ENCODE assay signal across 33 cellular contexts in genomic region chr7:106036004-106036403, GRCh38.
"Had no signal": no experiment of that assay in that cellular context is flagged by ENCODE, and none has a peak within 500 bp of the region (broad histone marks: within the 10 kb centered on the region; RNA-seq: fewer than 3 reads in every experiment).

No MANE protein-coding gene starts in this region.

- H3K9me3 ChIP-seq: adrenal gland, breast epithelium had no signal

- FAIRE-seq: astrocyte, TTC549 had no signal

- ATAC-seq: activated CD8-positive, alpha-beta T cell treated with anti-CD3 and anti-CD28 coated beads for 36 hours; activated naive CD4-positive, alpha-beta T cell treated with anti-CD3 and anti-CD28 coated beads, Interleukin-2, amount 50 U/mL, for 72 hours; activated T-cell treated with anti-CD3 and anti-CD28 coated beads, Interleukin-2, amount 50 U/mL, for 4 hours; activated T-cell treated with anti-CD3 and anti-CD28 coated beads, Interleukin-2, amount 50 U/mL, for 72 hours; activated T-helper 17 cell treated with anti-CD3 and anti-CD28 coated beads, Interleukin-2, amount 50 U/mL, for 72 hours; body of pancreas had no signal

- H3K27me3 ChIP-seq: adrenal gland, body of pancreas, breast epithelium had no signal

- DNase-seq: activated B cell treated with CpG ODN at 0.5 μM for 24 hours; activated CD4-positive, alpha-beta memory T cell treated with anti-CD3 and anti-CD28 coated beads for 36 hours; activated CD4-positive, alpha-beta T cell treated with anti-CD3 and anti-CD28 coated beads for 4 hours; activated CD4-positive, alpha-beta T cell treated with anti-CD3 and anti-CD28 coated beads, Interleukin-2, amount 10 ng/mL, durations not matched to agents 24 days and 14 days; activated CD4-positive, alpha-beta T cell treated with anti-CD3 and anti-CD28 coated beads, Interleukin-2, amount 50 U/mL, for 1 hour; activated CD4-positive, alpha-beta T cell treated with anti-CD3 and anti-CD28 coated beads, Interleukin-2, amount 50 U/mL, for 4 hours; activated CD4-positive, CD25-positive, alpha-beta regulatory T cell treated with anti-CD3 and anti-CD28 coated beads, Interleukin-2, amount 50 U/mL, for 72 hours; activated CD8-positive, alpha-beta memory T cell treated with anti-CD3 and anti-CD28 coated beads, Interleukin-2, amount 50 U/mL, for 4 hours; activated CD8-positive, alpha-beta T cell treated with anti-CD3 and anti-CD28 coated beads for 36 hours; activated effector memory CD4-positive, alpha-beta T cell treated with anti-CD3 and anti-CD28 coated beads, Interleukin-2, amount 50 U/mL, for 16 hours; activated gamma-delta T cell treated with Interleukin-2 at 50 U/mL for 16 hours; activated naive CD4-positive, alpha-beta T cell; activated naive CD4-positive, alpha-beta T cell treated with anti-CD3 and anti-CD28 coated beads for 36 hours; activated naive CD4-positive, alpha-beta T cell treated with anti-CD3 and anti-CD28 coated beads, Interleukin-2, amount 50 U/mL, for 16 hours; activated naive CD8-positive, alpha-beta T cell treated with anti-CD3 and anti-CD28 coated beads for 36 hours; activated T-cell treated with anti-CD3 and anti-CD28 coated beads for 4 hours; activated T-cell treated with anti-CD3 and anti-CD28 coated beads, Interleukin-2, amount 50 U/mL, for 1 hour; activated T-cell treated with anti-CD3 and anti-CD28 coated beads, Interleukin-2, amount 50 U/mL, for 4 hours; activated T-cell treated with anti-CD3 and anti-CD28 coated beads, Interleukin-2, amount 50 U/mL, for 72 hours; adrenal gland; amniotic stem cell; aorta; body of pancreas; brain microvascular endothelial cell; cerebellar nuclear complex; T-helper 2 cell; T-helper 9 cell had no signal

- H3K36me3 ChIP-seq: adrenal gland, brain microvascular endothelial cell, breast epithelium had no signal

- H3K4me1 ChIP-seq: adrenal gland, body of pancreas, breast epithelium had no signal

- H3K4me3 ChIP-seq: adrenal gland, body of pancreas, breast epithelium had no signal

- H3K27ac ChIP-seq: adrenal gland, body of pancreas, brain microvascular endothelial cell, breast epithelium, VCaP had no signal
